Comparison of ENCODE assay signal across 14 cellular contexts in genomic region chr4:184822356-184822755, GRCh38.
"Had no signal": no experiment of that assay in that cellular context is flagged by ENCODE, and none has a peak within 500 bp of the region (broad histone marks: within the 10 kb centered on the region; RNA-seq: fewer than 3 reads in every experiment).

No MANE protein-coding gene starts in this region.

- H3K27me3 Mint-ChIP-seq: activated B cell treated with CpG ODN at 0.5 μM for 24 hours, T-helper 17 cell had no signal

- H3K9me3 ChIP-seq: prostate gland, stomach, thyroid gland had no signal

- H3K9me3 Mint-ChIP-seq: activated B cell treated with CpG ODN at 0.5 μM for 24 hours; naive thymus-derived CD4-positive, alpha-beta T cell had no signal

- H3K36me3 ChIP-seq: prostate gland, stomach, thyroid gland had no signal

- H3K4me3 Mint-ChIP-seq: activated B cell treated with CpG ODN at 0.5 μM for 24 hours, T-helper 17 cell had no signal

- ATAC-seq: naive thymus-derived CD4-positive, alpha-beta T cell; T-helper 17 cell had no signal

- H3K27me3 ChIP-seq: stomach, thyroid gland had no signal

- DNase-seq: activated B cell treated with CpG ODN at 0.5 μM for 24 hours; activated CD4-positive, alpha-beta T cell treated with anti-CD3 and anti-CD28 coated beads, Interleukin-2, amount 50 U/mL, for 48 hours; central memory CD4-positive, alpha-beta T cell; cortex of kidney; effector CD8-positive, alpha-beta T cell; kidney; naive thymus-derived CD4-positive, alpha-beta T cell; occipital lobe; stimulated activated CD4-positive, alpha-beta T cell treated with anti-CD3 and anti-CD28 coated beads, Interleukin-4, amount 100 ng/mL, for 1 hour; stomach; T-helper 17 cell; thyroid gland had no signal

- H3K27ac Mint-ChIP-seq: activated B cell treated with CpG ODN at 0.5 μM for 24 hours, T-helper 17 cell had no signal

- H3K4me3 ChIP-seq: lung, prostate gland, thyroid gland had no signal
